Comparison of ENCODE assay signal across 15 cellular contexts in the genomic region with DNA sequence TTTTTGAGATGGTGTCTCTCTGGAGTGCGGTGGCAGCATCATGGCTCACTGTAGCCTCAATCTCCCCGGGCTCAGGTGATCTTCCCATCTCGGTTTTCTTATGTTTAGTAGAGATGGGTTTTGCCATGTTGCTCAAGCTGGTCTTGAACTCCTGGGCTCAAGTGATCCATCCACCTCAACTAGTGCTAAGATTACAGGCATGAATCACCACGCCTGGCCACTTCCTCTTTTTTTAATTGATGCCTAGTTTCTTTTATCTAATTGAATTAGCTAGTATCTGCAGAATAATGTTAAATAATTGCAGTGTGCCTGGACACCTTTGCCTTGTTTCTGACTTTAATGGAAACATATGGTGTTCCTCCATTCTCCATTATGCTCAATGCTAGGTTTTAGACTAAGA. TPM values are rescaled to one million over a fixed set of nuclear protein-coding genes. Genes with fewer than 3 reads are reported as not detected.
"Had no signal": no experiment of that assay in that cellular context is flagged by ENCODE, and none has a peak within 500 bp of the region (broad histone marks: within the 10 kb centered on the region; RNA-seq: fewer than 3 reads in every experiment).

No MANE protein-coding gene starts in this region.

- H3K36me3 ChIP-seq: brain microvascular endothelial cell, right lobe of liver had no signal

- H3K27me3 ChIP-seq: brain microvascular endothelial cell, right lobe of liver had no signal

- ATAC-seq: activated naive CD4-positive, alpha-beta T cell treated with anti-CD3 and anti-CD28 coated beads, Interleukin-2, amount 50 U/mL, for 72 hours; left ventricle myocardium superior; psoas muscle; right lobe of liver had no signal

- H3K27ac ChIP-seq: brain microvascular endothelial cell, psoas muscle, right lobe of liver had no signal

- DNase-seq: activated CD4-positive, alpha-beta T cell treated with anti-CD3 and anti-CD28 coated beads, Interleukin-2, amount 50 U/mL, for 1 hour; activated effector memory CD4-positive, alpha-beta T cell treated with Interleukin-2 at 50 U/mL for 16 hours; activated T-cell treated with anti-CD3 and anti-CD28 coated beads, Interleukin-2, amount 50 U/mL, for 1 hour; brain microvascular endothelial cell; effector memory CD4-positive, alpha-beta T cell; kidney; left ventricle myocardium superior; mesendoderm; nephron progenitor cell; psoas muscle; right lobe of liver; stimulated activated naive CD4-positive, alpha-beta T cell treated with Interleukin-2 at 50 U/mL for 16 hours; T1000 had no signal

- FAIRE-seq: kidney had no signal

- H3K9me3 ChIP-seq: psoas muscle, right lobe of liver had no signal

- H3K4me3 ChIP-seq: psoas muscle, right lobe of liver had no signal

- H3K4me1 ChIP-seq: psoas muscle had no signal

RNA-seq across cellular contexts. Expression of a gene that starts 38.4 kb away (rescaled TPM):
- total RNA-seq: activated naive CD4-positive, alpha-beta T cell treated with anti-CD3 and anti-CD28 coated beads, Interleukin-2, amount 50 U/mL, for 72 hours; epithelial cell of proximal tubule; left ventricle myocardium superior; psoas muscle had no signal
